ENCODE assay signal across 21 cellular contexts in the genomic region with DNA sequence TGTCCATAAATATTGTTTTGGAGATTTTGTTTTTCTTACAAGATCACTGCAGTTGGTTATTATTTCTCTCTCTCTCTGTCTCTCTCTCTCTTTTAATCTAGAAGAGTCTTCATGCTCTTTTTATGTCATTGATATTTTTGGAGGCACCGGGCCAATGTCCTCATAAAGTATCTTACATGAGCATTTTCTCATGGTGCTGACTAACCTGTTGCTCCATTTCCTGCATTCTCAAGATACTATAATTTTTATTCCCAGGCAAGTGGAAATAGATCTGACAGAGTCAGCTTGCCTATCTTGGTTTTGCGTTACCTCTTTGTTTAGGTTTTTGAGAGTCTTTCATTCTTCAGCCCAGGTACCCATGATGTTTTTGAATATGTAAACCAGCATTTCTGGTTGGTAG.
"Had no signal": no experiment of that assay in that cellular context is flagged by ENCODE, and none has a peak within 500 bp of the region (broad histone marks: within the 10 kb centered on the region; RNA-seq: fewer than 3 reads in every experiment).

No MANE protein-coding gene starts in this region.

- H3K27ac ChIP-seq: colonic mucosa, esophagus muscularis mucosa, foreskin keratinocyte, gastroesophageal sphincter, heart left ventricle, hepatocyte, left lung, lower lobe of right lung had no signal

- DNase-seq: colonic mucosa; cortex of kidney; effector CD4-positive, alpha-beta T cell; effector memory CD4-positive, alpha-beta T cell; foreskin keratinocyte; heart left ventricle; hypothalamus; immature natural killer cell; islet precursor cell; kidney; kidney glomerular epithelial cell; left cardiac atrium; left lung; left ventricle myocardium superior; lower lobe of right lung; mesendoderm; naive thymus-derived CD4-positive, alpha-beta T cell; natural killer cell had no signal

- H3K79me2 ChIP-seq: hepatocyte had no signal

- H3K9me3 ChIP-seq: colonic mucosa, esophagus muscularis mucosa, gastroesophageal sphincter, heart left ventricle, left lung, lower lobe of right lung had no signal

- H3K36me3 ChIP-seq: colonic mucosa, esophagus muscularis mucosa, gastroesophageal sphincter, heart left ventricle, left lung, lower lobe of right lung had no signal

- H3K4me2 ChIP-seq: hepatocyte had no signal

- H3K4me3 ChIP-seq: colonic mucosa, esophagus muscularis mucosa, gastroesophageal sphincter, heart left ventricle, hepatocyte, left lung, lower lobe of right lung had no signal

- ATAC-seq: foreskin keratinocyte; gastroesophageal sphincter; heart left ventricle; left cardiac atrium; left lung; left ventricle myocardium superior; lower lobe of right lung; naive thymus-derived CD4-positive, alpha-beta T cell; natural killer cell had no signal

- H3K4me1 ChIP-seq: colonic mucosa, esophagus muscularis mucosa, foreskin keratinocyte, gastroesophageal sphincter, heart left ventricle, left lung, lower lobe of right lung had no signal

- H2AFZ ChIP-seq: hepatocyte had no signal

- H3K27me3 ChIP-seq: colonic mucosa, esophagus muscularis mucosa, foreskin keratinocyte, gastroesophageal sphincter, heart left ventricle, hepatocyte, left lung had no signal
